In the genomic region with DNA sequence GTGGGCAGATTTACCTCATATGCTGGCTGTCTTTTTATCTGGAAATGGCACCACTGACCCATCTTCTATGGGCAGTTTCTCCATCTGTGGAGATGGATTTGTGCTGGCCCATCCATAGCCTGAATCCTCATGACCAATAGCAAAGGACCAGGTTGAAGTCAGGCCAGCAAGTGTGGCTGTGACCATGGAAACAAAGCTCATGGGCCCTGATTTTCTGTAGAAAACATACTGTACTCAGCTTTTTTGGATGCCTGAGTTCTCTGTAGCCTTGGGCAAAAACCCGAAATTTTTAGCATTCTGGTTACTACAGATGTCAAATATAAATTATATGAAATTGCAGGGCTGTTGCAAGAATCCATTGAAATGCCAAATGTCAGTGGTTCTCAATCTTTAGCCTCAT, we compare ENCODE assay signal across 25 cellular contexts.
A peak's percentile ranks its signal among the peaks of the same experiment; 100 is the strongest.
DNase-seq lines count a peak whose midpoint lies in the region; ATAC-seq and TF ChIP-seq lines count a peak whose summit lies in the region.
"Had no signal": no experiment of that assay in that cellular context is flagged by ENCODE, and none has a peak within 500 bp of the region (broad histone marks: within the 10 kb centered on the region; RNA-seq: fewer than 3 reads in every experiment).

No MANE protein-coding gene starts in this region.

- H3K27me3 ChIP-seq in left ventricle myocardium inferior (ENCODE audit: low read depth): no peaks in the 10 kb centered on the region
- H3K27me3 ChIP-seq in adipocyte (replicated peaks; ENCODE audit: control insufficient read depth, insufficient read depth, low read length): no peaks in the 10 kb centered on the region

- H3K4me3 ChIP-seq in left ventricle myocardium inferior (no peak overlapping the region), adipocyte (ENCODE audit: low read length) (no peak overlapping the region), fibroblast of the aortic adventitia (ENCODE audit: low read depth, low read length) (no peak overlapping the region)
- H3K4me3 ChIP-seq: K562, PC-9 had no signal

- CTCF ChIA-PET in activated CD4-positive, alpha-beta T cell treated with anti-CD3 and anti-CD28 coated beads, Interleukin-2, amount 10 ng/mL, durations not matched to agents 7 days and 5 days (lab: Charles Lee): interaction anchor here (1.0 kb wide), 1 partner anchor 134 kb away, joined by 3 read pairs; no protein-coding TSS in a partner anchor

- POLR2A ChIA-PET in activated CD4-positive, alpha-beta T cell treated with anti-CD3 and anti-CD28 coated beads, Interleukin-2, amount 10 ng/mL, durations not matched to agents 7 days and 5 days (lab: Charles Lee): no interaction called here

- no peak for DNase-seq in left ventricle myocardium inferior
- DNase-seq in Right ventricle myocardium inferior (ENCODE audit: missing footprints): no peak
- peak; percentile 93 for DNase-seq in adipocyte (ENCODE audit: low read depth)
- peak; percentile 26 for DNase-seq in fibroblast of the aortic adventitia (ENCODE audit: low read depth)
- no peak for DNase-seq in DMS 273 (lab: John Stamatoyannopoulos, UW; ENCODE audit: unreplicated experiment)
- DNase-seq in NCI-H748 treated with DMSO at 0.1 percent for 48 hours (lab: John Stamatoyannopoulos, UW): no peak
- no peak for DNase-seq in AG20443 (ENCODE audit: low spot score)
- DNase-seq in activated CD4-positive, alpha-beta T cell treated with anti-CD3 and anti-CD28 coated beads, Interleukin-2, amount 10 ng/mL, durations not matched to agents 7 days and 5 days: no peak
- DNase-seq: ACHN; Calu3; CD8-positive, alpha-beta memory T cell; NCI-H1092 treated with DMSO at 0.1 percent for 48 hours; NCI-H1436 treated with DMSO at 0.1 percent for 48 hours; NCI-H1930; NCI-H2227 treated with DMSO at 0.1 percent for 48 hours; NCI-H510A; PC-9; SIG-M5; SK-N-SH had no signal

- no peaks in the 10 kb centered on the region for H3K27me3 Mint-ChIP-seq in activated CD4-positive, alpha-beta T cell treated with anti-CD3 and anti-CD28 coated beads, Interleukin-2, amount 10 ng/mL, durations not matched to agents 7 days and 5 days

- no peak for ATAC-seq in Right ventricle myocardium inferior
- ATAC-seq: HCT116, HepG2, K562 had no signal

- no peak overlapping the region for H3K27ac Mint-ChIP-seq in activated CD4-positive, alpha-beta T cell treated with anti-CD3 and anti-CD28 coated beads, Interleukin-2, amount 10 ng/mL, durations not matched to agents 7 days and 5 days
- H3K27ac Mint-ChIP-seq: CD8-positive, alpha-beta memory T cell had no signal

- no peaks in the 10 kb centered on the region for H3K36me3 Mint-ChIP-seq in activated CD4-positive, alpha-beta T cell treated with anti-CD3 and anti-CD28 coated beads, Interleukin-2, amount 10 ng/mL, durations not matched to agents 7 days and 5 days (ENCODE audit: low read depth)

- no peak overlapping the region for H3K4me3 Mint-ChIP-seq in activated CD4-positive, alpha-beta T cell treated with anti-CD3 and anti-CD28 coated beads, Interleukin-2, amount 10 ng/mL, durations not matched to agents 7 days and 5 days
- H3K4me3 Mint-ChIP-seq: CD8-positive, alpha-beta memory T cell had no signal

- no peak overlapping the region for H3K9ac ChIP-seq in adipocyte (ENCODE audit: low read length)
- H3K9ac ChIP-seq: SK-N-SH had no signal

- H3K9me3 ChIP-seq in left ventricle myocardium inferior (replicated peaks) (no peaks in the 10 kb centered on the region), adipocyte (ENCODE audit: control insufficient read depth, low read length) (no peaks in the 10 kb centered on the region)
- H3K9me3 ChIP-seq: SK-N-SH had no signal

- H3K27ac ChIP-seq in left ventricle myocardium inferior (replicated peaks): peak overlapping the region; percentile 68
- H3K27ac ChIP-seq: 22Rv1, C4-2B, HL-60, PC-9 had no signal

- H3K36me3 ChIP-seq in left ventricle myocardium inferior (peaks cover 25% of the 10 kb centered on the region), adipocyte (ENCODE audit: control insufficient read depth, insufficient read depth, low read length, severe bottlenecking) (no peaks in the 10 kb centered on the region)

- H3K4me1 Mint-ChIP-seq in activated CD4-positive, alpha-beta T cell treated with anti-CD3 and anti-CD28 coated beads, Interleukin-2, amount 10 ng/mL, durations not matched to agents 7 days and 5 days: peaks cover 24% of the 10 kb centered on the region

- H3K4me1 ChIP-seq in left ventricle myocardium inferior (peaks cover 39% of the 10 kb centered on the region), adipocyte (ENCODE audit: control insufficient read depth, insufficient read depth, low read length) (peaks cover 35% of the 10 kb centered on the region)

- intact Hi-C loops in left ventricle myocardium inferior (cut with micrococcal nuclease): no loop called here
- intact Hi-C loops in Right ventricle myocardium inferior (cut with DNase I): no loop called here

- no peaks in the 10 kb centered on the region for H3K9me3 Mint-ChIP-seq in activated CD4-positive, alpha-beta T cell treated with anti-CD3 and anti-CD28 coated beads, Interleukin-2, amount 10 ng/mL, durations not matched to agents 7 days and 5 days
- H3K9me3 Mint-ChIP-seq: CD8-positive, alpha-beta memory T cell had no signal

- TF ChIP-seq CTCF in left ventricle myocardium inferior (IDR thresholded peaks at IDR 0.05; ENCODE audit: borderline replicate concordance) (no peak), fibroblast of the aortic adventitia (IDR thresholded peaks at IDR 0.05; ENCODE audit: insufficient read depth, low read length) (no peak)

Comparison
In these comparisons a context has a peak if more than half of its experiments do, and no peak if none do; other contexts are left out.
1. DNase-seq: peak in adipocyte (single experiment) and fibroblast of the aortic adventitia (single experiment); none in left ventricle myocardium inferior (single experiment), Right ventricle myocardium inferior (single experiment), DMS 273 (single experiment), NCI-H748 treated with DMSO at 0.1 percent for 48 hours (single experiment), AG20443 (single experiment) and activated CD4-positive, alpha-beta T cell treated with anti-CD3 and anti-CD28 coated beads, Interleukin-2, amount 10 ng/mL, durations not matched to agents 7 days and 5 days (single experiment).